31 cellular contexts compared by ENCODE assay signal in the genomic region with DNA sequence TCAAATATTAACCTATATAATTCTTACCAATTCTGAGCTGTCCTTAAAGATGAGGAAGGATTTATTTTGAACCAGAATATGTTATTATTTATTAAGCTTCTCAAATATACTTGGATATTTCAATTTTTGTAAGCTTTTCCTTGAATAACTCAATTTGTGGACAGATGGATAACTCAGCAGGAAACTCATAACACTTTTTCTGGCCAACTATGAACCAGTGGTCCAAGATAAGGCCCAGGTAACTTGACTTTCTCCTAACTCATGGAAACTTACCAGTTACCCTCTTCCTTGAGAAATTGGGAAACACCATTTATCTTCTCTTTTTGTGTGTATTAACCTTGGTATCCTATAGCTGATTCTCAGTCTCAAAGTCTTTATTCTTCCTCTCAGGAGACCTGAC.
A peak's percentile ranks its signal among the peaks of the same experiment; 100 is the strongest.
DNase-seq lines count a peak whose midpoint lies in the region; ATAC-seq and TF ChIP-seq lines count a peak whose summit lies in the region.
"Had no signal": no experiment of that assay in that cellular context is flagged by ENCODE, and none has a peak within 500 bp of the region (broad histone marks: within the 10 kb centered on the region; RNA-seq: fewer than 3 reads in every experiment).

No MANE protein-coding gene starts in this region.

- no peak for ATAC-seq in left lung
- ATAC-seq: A549; CD8-positive, alpha-beta T cell had no signal

- H3K4me3 ChIP-seq in lower leg skin (ENCODE audit: low read depth, poor library complexity, severe bottlenecking) (no peak overlapping the region), left lung (no peak overlapping the region), ovary (no peak overlapping the region)
- H3K4me3 ChIP-seq: A549; BLaER1; BLaER1 treated with 17β-estradiol and CSF1 and Interleukin-3, amounts not matched to agents 10 nM and 100 nM had no signal

- TF ChIP-seq POLR2A in lower leg skin (IDR thresholded peaks at IDR 0.05), result no peak
- TF ChIP-seq POLR2A in ovary (IDR thresholded peaks at IDR 0.05), result no peak

- no peaks in the 10 kb centered on the region for H3K27me3 ChIP-seq in left lung
- H3K27me3 ChIP-seq in ovary, result no peaks in the 10 kb centered on the region
- H3K27me3 ChIP-seq: BE2C; BLaER1; BLaER1 treated with 17β-estradiol and CSF1 and Interleukin-3, amounts not matched to agents 10 nM and 100 nM had no signal

- H3K9me3 ChIP-seq in left lung (peaks cover 0 to 6% of the 10 kb centered on the region in 2 donors), ovary (no peaks in the 10 kb centered on the region)
- H3K9me3 ChIP-seq: A549; BE2C; BLaER1; BLaER1 treated with 17β-estradiol and CSF1 and Interleukin-3, amounts not matched to agents 10 nM and 100 nM; Caco-2 had no signal

- H3K27ac ChIP-seq in left lung, result no peak overlapping the region
- H3K27ac ChIP-seq in ovary, result no peak overlapping the region
- H3K27ac ChIP-seq: 22Rv1; A549; BLaER1; BLaER1 treated with 17β-estradiol and CSF1 and Interleukin-3, amounts not matched to agents 10 nM and 100 nM had no signal

- DNase-seq in G401 (ENCODE audit: low spot score) (peak; percentile 70), cerebellar cortex (ENCODE audit: low spot score) (peak; percentile 63), cerebellum (ENCODE audit: low spot score) (peak; percentile 35), pons (ENCODE audit: low spot score) (peak; percentile 10), lower leg skin (ENCODE audit: low spot score in 2 of 2) (no peak), left lung (no peak), ovary (no peak)
- no peak for DNase-seq in activated naive CD4-positive, alpha-beta T cell treated with Interleukin-2 at 50 U/mL for 16 hours
- DNase-seq: 8988T; ACHN; AML-193; BE2C; Caco-2; Calu3; CD4-positive, alpha-beta memory T cell; CD4-positive, alpha-beta T cell; CD4-positive, CD25-positive, alpha-beta regulatory T cell; CD8-positive, alpha-beta memory T cell; CD8-positive, alpha-beta T cell; COR-L47; DMS 273 treated with DMSO at 0.1 percent for 48 hours; DMS153; DMS53; DMS79; DMS79 treated with DMSO at 0.1 percent for 48 hours; DND-41; EL had no signal

- H3K36me3 ChIP-seq in left lung (no peaks in the 10 kb centered on the region), ovary (no peaks in the 10 kb centered on the region)
- H3K36me3 ChIP-seq: BE2C; BLaER1; BLaER1 treated with 17β-estradiol and CSF1 and Interleukin-3, amounts not matched to agents 10 nM and 100 nM had no signal

- TF ChIP-seq CTCF in lower leg skin (IDR thresholded peaks at IDR 0.05) (no peak), left lung (IDR thresholded peaks at IDR 0.05) (no peak), ovary (IDR thresholded peaks at IDR 0.05) (no peak)

- TF ChIP-seq EP300 in ovary (IDR thresholded peaks at IDR 0.05), result no peak

- H3K4me1 ChIP-seq in left lung (no peaks in the 10 kb centered on the region), ovary (ENCODE audit: insufficient read depth) (no peaks in the 10 kb centered on the region)
- H3K4me1 ChIP-seq: A549; BE2C; BLaER1; BLaER1 treated with 17β-estradiol and CSF1 and Interleukin-3, amounts not matched to agents 10 nM and 100 nM; Caco-2 had no signal

- intact Hi-C loops in lower leg skin (cut with DNase I; ENCODE audit: low total_unique reads), result no loop called here
- intact Hi-C loops in left lung (cut with DNase I), result no loop called here
- intact Hi-C loops in ovary (cut with DNase I), result no loop called here

- in situ Hi-C loops in G401 (cut with HindIII; ENCODE audit: low sequenced_read_pairs), result no loop called here

Comparison
In these comparisons a context has a peak if more than half of its experiments do, and no peak if none do; other contexts are left out.
1. DNase-seq: peak in G401 (single experiment), cerebellar cortex (single experiment), cerebellum (single experiment) and pons (single experiment); none in lower leg skin (0 of 2), left lung (0 of 2), activated naive CD4-positive, alpha-beta T cell treated with Interleukin-2 at 50 U/mL for 16 hours (single experiment) and ovary (0 of 5).